ENCODE assay signal across 17 cellular contexts in the genomic region with DNA sequence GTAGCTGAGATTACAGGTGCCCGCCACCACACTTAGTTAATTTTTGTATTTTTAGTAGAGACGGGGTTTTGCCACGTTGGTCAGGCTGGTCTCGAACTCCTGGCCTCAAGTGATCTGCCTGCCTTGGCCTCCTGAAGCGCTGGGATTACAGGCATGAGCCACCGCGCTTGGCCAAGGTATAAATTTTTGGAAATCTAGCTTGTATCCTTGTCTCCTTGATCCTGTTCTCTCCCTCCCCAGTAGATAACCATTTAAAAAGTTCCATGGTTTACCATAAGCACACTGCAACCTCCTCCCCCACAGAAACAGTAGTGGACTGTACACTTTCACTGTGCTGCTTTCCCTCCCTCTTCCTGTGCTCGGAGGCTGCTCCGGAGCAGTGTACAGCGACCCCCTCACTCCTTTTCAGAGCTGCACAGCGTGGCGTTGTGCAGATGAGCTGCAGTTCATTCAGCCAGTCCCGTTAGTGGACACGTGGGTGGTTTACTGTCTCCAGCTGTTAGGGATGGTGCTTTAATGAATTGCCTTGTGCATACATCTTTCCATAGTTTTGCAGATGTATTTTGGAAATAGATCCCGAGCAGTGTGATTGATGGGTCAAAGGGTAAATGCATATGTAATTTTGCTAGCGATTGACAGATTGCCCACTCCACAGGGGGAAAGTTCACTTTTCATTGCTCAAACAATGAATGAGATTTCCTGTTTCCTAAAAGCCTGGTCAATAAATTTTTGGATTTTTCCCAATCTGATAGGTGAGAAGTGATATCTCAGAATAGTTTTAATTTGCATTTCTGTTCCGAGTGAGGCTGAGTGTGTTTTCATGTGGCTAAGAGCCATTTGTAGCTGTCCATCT. TPM values are rescaled to one million over a fixed set of nuclear protein-coding genes. Genes with fewer than 3 reads are reported as not detected.
DNase-seq lines count a peak whose midpoint lies in the region; ATAC-seq and TF ChIP-seq lines count a peak whose summit lies in the region.
"Had no signal": no experiment of that assay in that cellular context is flagged by ENCODE, and none has a peak within 500 bp of the region (broad histone marks: within the 10 kb centered on the region; RNA-seq: fewer than 3 reads in every experiment).

No MANE protein-coding gene starts in this region.

- H3K23ac ChIP-seq in trophoblast cell (ENCODE audit: low read length), result no peak overlapping the region

- H4K20me1 ChIP-seq in fibroblast of lung (ENCODE audit: control insufficient read depth, extremely low read depth, insufficient read depth, low read length), result no peaks in the 10 kb centered on the region

- H3K4me3 ChIP-seq in fibroblast of lung (replicated peaks in 1 of 4; ENCODE audit: control extremely low read depth in 1 of 4, insufficient read depth in 1 of 4, low read depth in 3 of 4, low read length in 4 of 4) (no peak overlapping the region), trophoblast cell (ENCODE audit: low read depth, low read length) (no peak overlapping the region)
- H3K4me3 ChIP-seq: ovary, spleen had no signal

- H2BK120ac ChIP-seq in trophoblast cell (ENCODE audit: insufficient read depth, low read length, poor library complexity), result no peak overlapping the region

- no peak overlapping the region for H2BK5ac ChIP-seq in trophoblast cell (ENCODE audit: low read depth, low read length, poor library complexity)

- no peak overlapping the region for H4K8ac ChIP-seq in trophoblast cell (ENCODE audit: low read depth, low read length)

- TF ChIP-seq CTCF in RWPE1 (conservative IDR thresholded peaks at IDR 0.05; ENCODE audit: low read depth), result no peak
- TF ChIP-seq CTCF in fibroblast of lung (conservative IDR thresholded peaks at IDR 0.05 in 1 of 2, IDR thresholded peaks at IDR 0.05 in 1 of 2; ENCODE audit: low read depth in 1 of 2, low read length in 2 of 2), result no peak

- H3K36me3 ChIP-seq in fibroblast of lung (ENCODE audit: control insufficient read depth, insufficient read depth, low read length), result peaks cover 14% of the 10 kb centered on the region
- H3K36me3 ChIP-seq in trophoblast cell (ENCODE audit: control insufficient read depth in 1 of 2, insufficient read depth in 2 of 2, low read length in 2 of 2), result peaks cover 28 to 34% of the 10 kb centered on the region in 2 experiments
- H3K36me3 ChIP-seq: ovary had no signal

- no peak for DNase-seq in activated naive CD8-positive, alpha-beta T cell treated with anti-CD3 and anti-CD28 coated beads, Interleukin-2, amount 50 U/mL, for 24 hours
- DNase-seq in RWPE1 (ENCODE audit: low spot score), result no peak
- peak in 1 of 2 donors; percentile 44 for DNase-seq in fibroblast of lung (ENCODE audit: low read depth in 2 of 2)
- DNase-seq in trophoblast cell, result no peak
- no peak for DNase-seq in activated T-cell treated with anti-CD3 and anti-CD28 coated beads, Interleukin-2, amount 50 U/mL, for 4 hours
- DNase-seq in NCI-H187 treated with DMSO at 0.1 percent for 48 hours (lab: John Stamatoyannopoulos, UW), result no peak
- DNase-seq: ACHN; activated naive CD4-positive, alpha-beta T cell treated with anti-CD3 and anti-CD28 coated beads for 36 hours; DMS 273 treated with DMSO at 0.1 percent for 48 hours; Kasumi-1; NK-92 treated with Interleukin-12 subunit alpha and Interleukin-12 subunit beta, amount 100 ng/mL, for 24 hours; ovary; spleen; substantia nigra had no signal

- peak overlapping the region; percentile 83 for H3K27ac Mint-ChIP-seq in activated naive CD8-positive, alpha-beta T cell
- H3K27ac Mint-ChIP-seq in activated naive CD8-positive, alpha-beta T cell treated with anti-CD3 and anti-CD28 coated beads, Interleukin-2, amount 50 U/mL, for 24 hours, result no peak overlapping the region
- H3K27ac Mint-ChIP-seq: activated naive CD4-positive, alpha-beta T cell treated with anti-CD3 and anti-CD28 coated beads for 36 hours had no signal

- no peaks in the 10 kb centered on the region for H3K27me3 Mint-ChIP-seq in activated naive CD8-positive, alpha-beta T cell
- H3K27me3 Mint-ChIP-seq in activated naive CD8-positive, alpha-beta T cell treated with anti-CD3 and anti-CD28 coated beads, Interleukin-2, amount 50 U/mL, for 24 hours, result no peaks in the 10 kb centered on the region
- H3K27me3 Mint-ChIP-seq in activated T-cell treated with anti-CD3 and anti-CD28 coated beads, Interleukin-2, amount 50 U/mL, for 4 hours (ENCODE audit: low read depth), result no peaks in the 10 kb centered on the region

- no peak for ATAC-seq in activated naive CD8-positive, alpha-beta T cell treated with anti-CD3 and anti-CD28 coated beads, Interleukin-2, amount 50 U/mL, for 24 hours
- no peak for ATAC-seq in activated T-cell treated with anti-CD3 and anti-CD28 coated beads, Interleukin-2, amount 50 U/mL, for 4 hours
- ATAC-seq in GM18909 (IDR thresholded peaks at IDR 0.05; ENCODE audit: poor library complexity, unreplicated experiment), result no peak
- ATAC-seq: esophagus mucosa had no signal

- peak overlapping the region; percentile 95 for H3K27ac ChIP-seq in RWPE1
- H3K27ac ChIP-seq in fibroblast of lung (ENCODE audit: insufficient read depth, low read length), result peak overlapping the region; percentile 51
- no peak overlapping the region for H3K27ac ChIP-seq in trophoblast cell (ENCODE audit: low read depth, low read length)
- H3K27ac ChIP-seq: ovary, spleen had no signal

- peaks cover 20% of the 10 kb centered on the region for H3K36me3 Mint-ChIP-seq in activated naive CD8-positive, alpha-beta T cell
- H3K36me3 Mint-ChIP-seq in activated naive CD8-positive, alpha-beta T cell treated with anti-CD3 and anti-CD28 coated beads, Interleukin-2, amount 50 U/mL, for 24 hours (ENCODE audit: low read depth), result peaks cover 61% of the 10 kb centered on the region
- H3K36me3 Mint-ChIP-seq in activated T-cell treated with anti-CD3 and anti-CD28 coated beads, Interleukin-2, amount 50 U/mL, for 4 hours (ENCODE audit: insufficient read depth), result peaks cover 58% of the 10 kb centered on the region

- no CpG with 5 or more reads among the region's 17 CpGs for WGBS in trophoblast cell (ENCODE audit: extremely low coverage, insufficient coverage, insufficient read length)

- H4K12ac ChIP-seq in trophoblast cell (ENCODE audit: low read depth, low read length), result no peak overlapping the region

- CTCF ChIA-PET in RWPE1 (lab: Yijun Ruan, JAX), result interaction anchor here (0.7 kb wide), 1 partner anchor 1812 kb away, joined by 3 read pairs; no protein-coding TSS in a partner anchor

- no peaks in the 10 kb centered on the region for H3K79me1 ChIP-seq in trophoblast cell (ENCODE audit: low read length)

- POLR2A ChIA-PET in RWPE1 (lab: Yijun Ruan, JAX; ENCODE audit: low non-redundant PET), result no interaction called here

- no peak overlapping the region for H3K4me3 Mint-ChIP-seq in activated naive CD8-positive, alpha-beta T cell
- no peak overlapping the region for H3K4me3 Mint-ChIP-seq in activated naive CD8-positive, alpha-beta T cell treated with anti-CD3 and anti-CD28 coated beads, Interleukin-2, amount 50 U/mL, for 24 hours
- no peak overlapping the region for H3K4me3 Mint-ChIP-seq in activated T-cell treated with anti-CD3 and anti-CD28 coated beads, Interleukin-2, amount 50 U/mL, for 4 hours
- H3K4me3 Mint-ChIP-seq: activated naive CD4-positive, alpha-beta T cell treated with anti-CD3 and anti-CD28 coated beads for 36 hours had no signal

- H3K4me1 ChIP-seq in fibroblast of lung (ENCODE audit: control insufficient read depth, extremely low read depth, insufficient read depth, low read length) (peaks cover 12% of the 10 kb centered on the region), trophoblast cell (ENCODE audit: control insufficient read depth in 1 of 2, insufficient read depth in 2 of 2, low read length in 2 of 2) (no peaks in the 10 kb centered on the region)

- H3K79me2 ChIP-seq in fibroblast of lung (ENCODE audit: control insufficient read depth, insufficient read depth, low read length), result peaks cover 76% of the 10 kb centered on the region
- H3K79me2 ChIP-seq in trophoblast cell (ENCODE audit: control insufficient read depth, insufficient read depth, low read length, poor library complexity), result peaks cover 2% of the 10 kb centered on the region

- H3K4me2 ChIP-seq in fibroblast of lung (ENCODE audit: extremely low read depth, insufficient read depth, low read length) (peak overlapping the region; percentile 46), trophoblast cell (ENCODE audit: low read length) (no peak overlapping the region)

- H3K9ac ChIP-seq in fibroblast of lung (ENCODE audit: insufficient read depth, low read length) (no peak overlapping the region), trophoblast cell (ENCODE audit: low read length) (no peak overlapping the region)

- no peaks in the 10 kb centered on the region for H3K27me3 ChIP-seq in fibroblast of lung (ENCODE audit: control insufficient read depth, insufficient read depth, low read length)
- no peaks in the 10 kb centered on the region for H3K27me3 ChIP-seq in trophoblast cell (ENCODE audit: insufficient read depth, low read length)
- H3K27me3 ChIP-seq: ovary, spleen had no signal

- H3K4ac ChIP-seq in trophoblast cell (ENCODE audit: low read depth, low read length), result peak overlapping the region; percentile 19

- H3K9me3 ChIP-seq in fibroblast of lung (ENCODE audit: control insufficient read depth, insufficient read depth, low read depth, low read length) (no peaks in the 10 kb centered on the region), trophoblast cell (ENCODE audit: insufficient read depth, low read depth, low read length) (no peaks in the 10 kb centered on the region)
- H3K9me3 ChIP-seq: ovary, spleen had no signal

- H3K14ac ChIP-seq in trophoblast cell (ENCODE audit: low read length), result no peak overlapping the region

- H2AK5ac ChIP-seq in trophoblast cell (ENCODE audit: low read length), result no peak overlapping the region

- H2BK12ac ChIP-seq in trophoblast cell (ENCODE audit: low read length), result no peak overlapping the region

- no peaks in the 10 kb centered on the region for H3K9me3 Mint-ChIP-seq in activated naive CD8-positive, alpha-beta T cell (ENCODE audit: low read depth)
- no peaks in the 10 kb centered on the region for H3K9me3 Mint-ChIP-seq in activated naive CD8-positive, alpha-beta T cell treated with anti-CD3 and anti-CD28 coated beads, Interleukin-2, amount 50 U/mL, for 24 hours
- H3K9me3 Mint-ChIP-seq in activated T-cell treated with anti-CD3 and anti-CD28 coated beads, Interleukin-2, amount 50 U/mL, for 4 hours, result no peaks in the 10 kb centered on the region
- H3K9me3 Mint-ChIP-seq: activated naive CD4-positive, alpha-beta T cell treated with anti-CD3 and anti-CD28 coated beads for 36 hours had no signal

- H4K91ac ChIP-seq in trophoblast cell (ENCODE audit: low read depth, low read length), result no peak overlapping the region

- H3K4me1 Mint-ChIP-seq in activated naive CD8-positive, alpha-beta T cell (ENCODE audit: low read depth), result peaks cover 62% of the 10 kb centered on the region
- H3K4me1 Mint-ChIP-seq in activated naive CD8-positive, alpha-beta T cell treated with anti-CD3 and anti-CD28 coated beads, Interleukin-2, amount 50 U/mL, for 24 hours, result peaks cover 52% of the 10 kb centered on the region
- H3K4me1 Mint-ChIP-seq in activated T-cell treated with anti-CD3 and anti-CD28 coated beads, Interleukin-2, amount 50 U/mL, for 4 hours (ENCODE audit: low read depth), result peaks cover 52% of the 10 kb centered on the region

- no peak overlapping the region for H3K18ac ChIP-seq in trophoblast cell (ENCODE audit: low read length)

- H2AFZ ChIP-seq in fibroblast of lung (ENCODE audit: low read length), result no peak overlapping the region
- H2AFZ ChIP-seq in trophoblast cell (ENCODE audit: insufficient read depth, low read length, poor library complexity), result no peak overlapping the region

RNA-seq across cellular contexts. Expression of a gene that starts 14.8 kb away (rescaled TPM):
- 18.2 and 40.6 TPM in 2 replicates for total RNA-seq in fibroblast of lung
- polyA plus RNA-seq in fibroblast of lung, result 19.3 and 31.1 TPM in 2 replicates
- polyA plus RNA-seq in fibroblast of lung (2012), result 26.7 and 44.6 TPM in 2 replicates
- polyA minus RNA-seq in fibroblast of lung (ENCODE audit: low replicate concordance), result 26.1 and 39.5 TPM in 2 replicates
- polyA plus RNA-seq in trophoblast cell (2013), result 23.1 and 24.0 TPM in 2 replicates
- 10 to 100 TPM; 37.8 to 42.6 (median 41.5) TPM for total RNA-seq in activated T-cell treated with anti-CD3 and anti-CD28 coated beads, Interleukin-2, amount 50 U/mL, for 4 hours
